Comparison of ENCODE assay signal across 26 cellular contexts in the genomic region with DNA sequence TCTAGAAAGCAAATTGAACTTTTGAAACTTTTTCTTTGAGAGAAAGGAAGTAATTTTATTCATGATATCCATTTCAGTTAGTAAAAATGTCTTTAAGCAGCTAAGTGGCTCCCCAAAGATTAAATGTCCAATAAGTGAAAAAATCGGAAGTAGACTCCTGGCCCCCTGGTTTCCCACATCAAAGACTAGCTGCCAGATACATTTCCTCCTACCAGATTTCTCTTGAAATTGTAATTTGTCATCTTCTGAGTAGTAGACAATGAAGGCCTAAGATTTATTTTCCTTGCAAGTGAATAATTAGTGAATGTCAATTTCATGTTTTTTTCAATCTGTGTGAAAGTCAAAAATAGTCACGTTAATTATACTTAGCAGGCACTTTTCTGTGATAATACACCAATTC.
"Had no signal": no experiment of that assay in that cellular context is flagged by ENCODE, and none has a peak within 500 bp of the region (broad histone marks: within the 10 kb centered on the region; RNA-seq: fewer than 3 reads in every experiment).

No MANE protein-coding gene starts in this region.

- DNase-seq: activated CD4-positive, alpha-beta memory T cell treated with anti-CD3 and anti-CD28 coated beads for 36 hours; activated CD4-positive, alpha-beta T cell treated with anti-CD3 and anti-CD28 coated beads, Interleukin-2, amount 10 ng/mL, durations not matched to agents 24 days and 14 days; activated CD8-positive, alpha-beta memory T cell treated with anti-CD3 and anti-CD28 coated beads, Interleukin-2, amount 50 U/mL, for 4 hours; activated effector memory CD4-positive, alpha-beta T cell treated with anti-CD3 and anti-CD28 coated beads, Interleukin-2, amount 50 U/mL, for 16 hours; activated naive CD4-positive, alpha-beta T cell treated with anti-CD3 and anti-CD28 coated beads for 36 hours; activated naive CD8-positive, alpha-beta T cell treated with anti-CD3 and anti-CD28 coated beads for 36 hours; activated T-cell treated with anti-CD3 and anti-CD28 coated beads, Interleukin-2, amount 50 U/mL, for 1 hour; adrenal gland; aorta; body of pancreas; cortex of kidney; effector memory CD8-positive, alpha-beta T cell; erythroblast; gastrocnemius medialis; glutamatergic neuron; islet precursor cell; left ventricle myocardium inferior; mesendoderm; natural killer cell; stimulated activated CD4-positive, alpha-beta T cell treated with anti-CD3 and anti-CD28 coated beads, Interleukin-1b, Interleukin-23, amount 100 ng/mL, for 48 hours; stimulated activated CD4-positive, alpha-beta T cell treated with anti-CD3 and anti-CD28 coated beads, Interleukin-4, amount 100 ng/mL, for 4 hours; stimulated activated CD8-positive, alpha-beta memory T cell treated with anti-CD3 and anti-CD28 coated beads, Interleukin-4, amount 100 ng/mL, for 48 hours; stomach; thyroid gland; upper lobe of left lung; WERI-Rb-1 had no signal
